1 cellular context compared by ENCODE assay signal in the genomic region with DNA sequence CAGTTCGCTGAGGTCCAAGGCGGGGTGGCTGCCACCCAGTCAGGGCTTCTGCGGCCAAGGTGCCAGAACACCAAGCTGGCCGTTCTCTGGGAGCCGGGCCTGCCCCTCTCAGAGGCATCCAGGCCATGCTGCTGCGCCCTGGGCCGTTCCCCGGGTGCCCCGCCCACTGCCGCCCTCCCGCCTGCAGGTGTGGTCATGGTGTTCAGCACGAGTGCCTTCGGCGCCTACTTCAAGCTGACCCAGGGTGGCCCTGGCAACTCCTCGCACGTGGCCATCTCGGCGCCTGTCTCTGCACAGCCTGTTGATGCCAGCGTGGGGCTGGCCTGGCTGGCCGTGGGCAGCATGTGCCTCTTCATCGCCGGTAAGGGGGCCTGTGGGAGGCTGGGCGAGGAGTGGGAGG.
TF ChIP-seq lines count a peak whose summit lies in the region.

No MANE protein-coding gene starts in this region.

TF ChIP-seq in GM12878, 131 proteins besides CTCF, POLR2A, EP300 and RAD21:
- TF ChIP-seq, protein P1, sequence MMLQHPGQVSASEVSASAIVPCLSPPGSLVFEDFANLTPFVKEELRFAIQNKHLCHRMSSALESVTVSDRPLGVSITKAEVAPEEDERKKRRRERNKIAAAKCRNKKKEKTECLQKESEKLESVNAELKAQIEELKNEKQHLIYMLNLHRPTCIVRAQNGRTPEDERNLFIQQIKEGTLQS (IDR thresholded peaks at IDR 0.05; ENCODE audit: borderline replicate concordance, extremely low read depth, low read depth, low read length), result no peak
- TF ChIP-seq, protein P2, sequence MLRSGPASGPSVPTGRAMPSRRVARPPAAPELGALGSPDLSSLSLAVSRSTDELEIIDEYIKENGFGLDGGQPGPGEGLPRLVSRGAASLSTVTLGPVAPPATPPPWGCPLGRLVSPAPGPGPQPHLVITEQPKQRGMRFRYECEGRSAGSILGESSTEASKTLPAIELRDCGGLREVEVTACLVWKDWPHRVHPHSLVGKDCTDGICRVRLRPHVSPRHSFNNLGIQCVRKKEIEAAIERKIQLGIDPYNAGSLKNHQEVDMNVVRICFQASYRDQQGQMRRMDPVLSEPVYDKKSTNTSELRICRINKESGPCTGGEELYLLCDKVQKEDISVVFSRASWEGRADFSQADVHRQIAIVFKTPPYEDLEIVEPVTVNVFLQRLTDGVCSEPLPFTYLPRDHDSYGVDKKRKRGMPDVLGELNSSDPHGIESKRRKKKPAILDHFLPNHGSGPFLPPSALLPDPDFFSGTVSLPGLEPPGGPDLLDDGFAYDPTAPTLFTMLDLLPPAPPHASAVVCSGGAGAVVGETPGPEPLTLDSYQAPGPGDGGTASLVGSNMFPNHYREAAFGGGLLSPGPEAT (IDR thresholded peaks at IDR 0.05; ENCODE audit: low read depth), result no peak
- TF ChIP-seq ZNF274 (IDR thresholded peaks at IDR 0.05; ENCODE audit: insufficient read depth, insufficient read length), result no peak
- TF ChIP-seq ZNF207 (IDR thresholded peaks at IDR 0.05; ENCODE audit: borderline replicate concordance), result no peak
- no peak for TF ChIP-seq SMC3 (IDR thresholded peaks at IDR 0.05; ENCODE audit: borderline replicate concordance, low read length)
- no peak for TF ChIP-seq ZNF24 (IDR thresholded peaks at IDR 0.05)
